ENCODE assay signal across 30 cellular contexts in the genomic region with DNA sequence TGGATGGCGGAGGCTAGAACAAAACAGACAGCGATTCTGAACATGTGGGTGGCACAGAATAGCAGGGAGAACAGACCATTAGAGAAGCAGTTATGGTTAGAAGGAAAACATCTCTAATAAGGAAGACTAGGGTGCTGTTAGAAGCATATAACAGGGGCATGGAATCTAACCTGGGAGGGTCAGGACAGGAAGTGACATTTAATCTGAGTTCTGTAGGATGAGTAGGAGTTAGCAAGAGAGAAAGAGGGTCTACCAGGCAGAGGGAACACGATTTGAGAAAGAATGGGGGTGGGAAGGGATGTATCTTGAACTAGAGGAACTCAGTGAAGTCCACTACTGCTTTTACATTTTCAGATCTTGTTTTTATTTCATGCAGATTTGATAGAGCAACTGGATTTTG.
"Had no signal": no experiment of that assay in that cellular context is flagged by ENCODE, and none has a peak within 500 bp of the region (broad histone marks: within the 10 kb centered on the region; RNA-seq: fewer than 3 reads in every experiment).

No MANE protein-coding gene starts in this region.

- H3K4me1 ChIP-seq: ascending aorta, breast epithelium had no signal

- H3K36me3 ChIP-seq: breast epithelium, cardiac muscle cell, WERI-Rb-1 had no signal

- H3K4me1 Mint-ChIP-seq: activated B cell treated with CpG ODN at 0.5 μM for 24 hours; activated CD4-positive, alpha-beta memory T cell treated with anti-CD3 and anti-CD28 coated beads, Interleukin-2, amount 10 ng/mL, durations not matched to agents 7 days and 5 days; activated CD4-positive, alpha-beta T cell treated with anti-CD3 and anti-CD28 coated beads for 36 hours; activated CD4-positive, alpha-beta T cell treated with anti-CD3 and anti-CD28 coated beads, Interleukin-2, amount 10 ng/mL, durations not matched to agents 7 days and 5 days; activated naive CD4-positive, alpha-beta T cell treated with anti-CD3 and anti-CD28 coated beads, Interleukin-2, amount 10 ng/mL, durations not matched to agents 7 days and 5 days; activated naive CD8-positive, alpha-beta T cell treated with anti-CD3 and anti-CD28 coated beads, Interleukin-2, amount 10 ng/mL, durations not matched to agents 7 days and 5 days; central memory CD8-positive, alpha-beta T cell; T-helper 17 cell had no signal

- H3K27me3 Mint-ChIP-seq: activated B cell treated with CpG ODN at 0.5 μM for 24 hours; activated CD4-positive, alpha-beta memory T cell treated with anti-CD3 and anti-CD28 coated beads, Interleukin-2, amount 10 ng/mL, durations not matched to agents 7 days and 5 days; activated CD4-positive, alpha-beta T cell treated with anti-CD3 and anti-CD28 coated beads for 36 hours; activated CD4-positive, alpha-beta T cell treated with anti-CD3 and anti-CD28 coated beads, Interleukin-2, amount 10 ng/mL, durations not matched to agents 7 days and 5 days; activated naive CD4-positive, alpha-beta T cell treated with anti-CD3 and anti-CD28 coated beads, Interleukin-2, amount 10 ng/mL, durations not matched to agents 7 days and 5 days; activated naive CD8-positive, alpha-beta T cell treated with anti-CD3 and anti-CD28 coated beads, Interleukin-2, amount 10 ng/mL, durations not matched to agents 7 days and 5 days; activated T-cell treated with anti-CD3 and anti-CD28 coated beads, Interleukin-2, amount 50 U/mL, for 24 hours; brain; central memory CD8-positive, alpha-beta T cell; dendritic cell treated with granulocyte-macrophage colony-stimulating factor and Interleukin-4, amounts not matched to agents 40 ng/mL and 50 ng/mL, for 4 days; T-helper 17 cell had no signal

- DNase-seq: activated B cell treated with CpG ODN at 0.5 μM for 24 hours; activated CD4-positive, alpha-beta memory T cell treated with anti-CD3 and anti-CD28 coated beads, Interleukin-2, amount 10 ng/mL, durations not matched to agents 7 days and 5 days; activated CD4-positive, alpha-beta T cell treated with anti-CD3 and anti-CD28 coated beads for 36 hours; activated CD4-positive, alpha-beta T cell treated with anti-CD3 and anti-CD28 coated beads, Interleukin-2, amount 10 ng/mL, durations not matched to agents 7 days and 5 days; activated CD4-positive, alpha-beta T cell treated with anti-CD3 and anti-CD28 coated beads, Interleukin-2, amount 50 U/mL, for 4 hours; activated CD8-positive, alpha-beta memory T cell treated with anti-CD3 and anti-CD28 coated beads, Interleukin-2, amount 50 U/mL, for 48 hours; activated gamma-delta T cell; activated naive CD4-positive, alpha-beta T cell; activated naive CD4-positive, alpha-beta T cell treated with anti-CD3 and anti-CD28 coated beads, Interleukin-2, amount 10 ng/mL, durations not matched to agents 7 days and 5 days; activated naive CD8-positive, alpha-beta T cell treated with anti-CD3 and anti-CD28 coated beads, Interleukin-2, amount 10 ng/mL, durations not matched to agents 7 days and 5 days; activated T-cell treated with anti-CD3 and anti-CD28 coated beads for 4 hours; activated T-cell treated with anti-CD3 and anti-CD28 coated beads, Interleukin-2, amount 50 U/mL, for 24 hours; activated T-cell treated with anti-CD3 and anti-CD28 coated beads, Interleukin-2, amount 50 U/mL, for 72 hours; dorsolateral prefrontal cortex; effector memory CD4-positive, alpha-beta T cell; endodermal cell; foreskin fibroblast; T-helper 1 cell; T-helper 17 cell; T1000; WERI-Rb-1 had no signal

- H3K9me3 ChIP-seq: ascending aorta, breast epithelium had no signal

- H3K27ac ChIP-seq: ascending aorta, breast epithelium, cardiac muscle cell, coronary artery, dorsolateral prefrontal cortex, WERI-Rb-1 had no signal

- H3K4me3 Mint-ChIP-seq: activated B cell treated with CpG ODN at 0.5 μM for 24 hours; activated CD4-positive, alpha-beta memory T cell treated with anti-CD3 and anti-CD28 coated beads, Interleukin-2, amount 10 ng/mL, durations not matched to agents 7 days and 5 days; activated CD4-positive, alpha-beta T cell treated with anti-CD3 and anti-CD28 coated beads for 36 hours; activated CD4-positive, alpha-beta T cell treated with anti-CD3 and anti-CD28 coated beads, Interleukin-2, amount 10 ng/mL, durations not matched to agents 7 days and 5 days; activated naive CD4-positive, alpha-beta T cell treated with anti-CD3 and anti-CD28 coated beads, Interleukin-2, amount 10 ng/mL, durations not matched to agents 7 days and 5 days; activated naive CD8-positive, alpha-beta T cell treated with anti-CD3 and anti-CD28 coated beads, Interleukin-2, amount 10 ng/mL, durations not matched to agents 7 days and 5 days; activated T-cell treated with anti-CD3 and anti-CD28 coated beads, Interleukin-2, amount 50 U/mL, for 24 hours; activated T-cell treated with anti-CD3 and anti-CD28 coated beads, Interleukin-2, amount 50 U/mL, for 72 hours; brain; central memory CD8-positive, alpha-beta T cell; dendritic cell treated with granulocyte-macrophage colony-stimulating factor and Interleukin-4, amounts not matched to agents 40 ng/mL and 50 ng/mL, for 4 days; endodermal cell; T-helper 17 cell; T-helper 2 cell treated with Interferon-gamma antibody and Interleukin-4, amounts not matched to agents 5 μg/mL and 100 μg/mL, for 36 hours had no signal

- H3K27ac Mint-ChIP-seq: activated B cell treated with CpG ODN at 0.5 μM for 24 hours; activated CD4-positive, alpha-beta memory T cell treated with anti-CD3 and anti-CD28 coated beads, Interleukin-2, amount 10 ng/mL, durations not matched to agents 7 days and 5 days; activated CD4-positive, alpha-beta T cell treated with anti-CD3 and anti-CD28 coated beads for 36 hours; activated CD4-positive, alpha-beta T cell treated with anti-CD3 and anti-CD28 coated beads, Interleukin-2, amount 10 ng/mL, durations not matched to agents 7 days and 5 days; activated naive CD4-positive, alpha-beta T cell treated with anti-CD3 and anti-CD28 coated beads, Interleukin-2, amount 10 ng/mL, durations not matched to agents 7 days and 5 days; activated naive CD4-positive, alpha-beta T cell treated with anti-CD3 and anti-CD28 coated beads, Interleukin-2, amount 50 U/mL, for 72 hours; activated naive CD8-positive, alpha-beta T cell treated with anti-CD3 and anti-CD28 coated beads, Interleukin-2, amount 10 ng/mL, durations not matched to agents 7 days and 5 days; activated T-cell treated with anti-CD3 and anti-CD28 coated beads, Interleukin-2, amount 50 U/mL, for 24 hours; activated T-cell treated with anti-CD3 and anti-CD28 coated beads, Interleukin-2, amount 50 U/mL, for 72 hours; dendritic cell treated with granulocyte-macrophage colony-stimulating factor and Interleukin-4, amounts not matched to agents 40 ng/mL and 50 ng/mL, for 4 days; endodermal cell; T-helper 17 cell; T-helper 2 cell treated with Interferon-gamma antibody and Interleukin-4, amounts not matched to agents 5 μg/mL and 100 μg/mL, for 36 hours had no signal

- H3K4me3 ChIP-seq: ascending aorta, breast epithelium, cardiac muscle cell, coronary artery, dorsolateral prefrontal cortex had no signal

- H3K27me3 ChIP-seq: ascending aorta, breast epithelium, cardiac muscle cell, dorsolateral prefrontal cortex had no signal
